2 cellular contexts compared by ENCODE assay signal in the genomic region with DNA sequence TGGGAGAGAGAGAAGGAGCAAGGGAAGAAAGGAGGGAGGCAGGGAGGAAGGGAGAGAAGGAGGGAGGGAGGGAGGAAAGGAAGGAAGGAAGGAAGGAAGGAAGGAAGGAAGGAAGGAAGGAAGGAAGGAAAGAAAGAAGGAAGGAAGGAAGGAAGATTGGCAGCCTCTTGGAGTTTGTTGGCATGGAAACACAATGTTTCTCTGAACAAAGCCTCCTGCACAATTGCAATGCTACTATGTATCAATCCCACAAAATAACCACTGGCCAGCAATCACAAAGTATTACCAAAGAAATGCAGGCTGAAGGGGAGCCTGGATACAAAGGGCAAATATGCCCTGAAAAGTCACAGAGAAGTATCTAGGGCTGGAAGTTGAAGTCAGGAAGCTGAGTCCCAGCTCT.
TF ChIP-seq lines count a peak whose summit lies in the region.

No MANE protein-coding gene starts in this region.

TF ChIP-seq in IMR-90, 13 proteins besides CTCF, POLR2A, EP300 and RAD21:
- TF ChIP-seq, protein P1, sequence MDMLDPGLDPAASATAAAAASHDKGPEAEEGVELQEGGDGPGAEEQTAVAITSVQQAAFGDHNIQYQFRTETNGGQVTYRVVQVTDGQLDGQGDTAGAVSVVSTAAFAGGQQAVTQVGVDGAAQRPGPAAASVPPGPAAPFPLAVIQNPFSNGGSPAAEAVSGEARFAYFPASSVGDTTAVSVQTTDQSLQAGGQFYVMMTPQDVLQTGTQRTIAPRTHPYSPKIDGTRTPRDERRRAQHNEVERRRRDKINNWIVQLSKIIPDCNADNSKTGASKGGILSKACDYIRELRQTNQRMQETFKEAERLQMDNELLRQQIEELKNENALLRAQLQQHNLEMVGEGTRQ (IDR thresholded peaks at IDR 0.05; ENCODE audit: low read depth, low read length): no peak
- TF ChIP-seq MAFK (IDR thresholded peaks at IDR 0.05; ENCODE audit: low read depth, low read length): no peak
- no peak for TF ChIP-seq BHLHE40 (IDR thresholded peaks at IDR 0.05; ENCODE audit: low read depth, low read length)
- TF ChIP-seq FOS (IDR thresholded peaks at IDR 0.05; ENCODE audit: low read depth, low read length): no peak
- TF ChIP-seq MAZ (IDR thresholded peaks at IDR 0.05; ENCODE audit: borderline replicate concordance, low read depth, low read length): no peak
- TF ChIP-seq MXI1 (IDR thresholded peaks at IDR 0.05; ENCODE audit: borderline replicate concordance, low read depth, low read length): no peak
- TF ChIP-seq SMC3 (IDR thresholded peaks at IDR 0.05; ENCODE audit: low read depth, low read length): no peak

TF ChIP-seq in GM12878, 131 proteins besides CTCF, POLR2A, EP300 and RAD21:
- TF ChIP-seq, protein P2, sequence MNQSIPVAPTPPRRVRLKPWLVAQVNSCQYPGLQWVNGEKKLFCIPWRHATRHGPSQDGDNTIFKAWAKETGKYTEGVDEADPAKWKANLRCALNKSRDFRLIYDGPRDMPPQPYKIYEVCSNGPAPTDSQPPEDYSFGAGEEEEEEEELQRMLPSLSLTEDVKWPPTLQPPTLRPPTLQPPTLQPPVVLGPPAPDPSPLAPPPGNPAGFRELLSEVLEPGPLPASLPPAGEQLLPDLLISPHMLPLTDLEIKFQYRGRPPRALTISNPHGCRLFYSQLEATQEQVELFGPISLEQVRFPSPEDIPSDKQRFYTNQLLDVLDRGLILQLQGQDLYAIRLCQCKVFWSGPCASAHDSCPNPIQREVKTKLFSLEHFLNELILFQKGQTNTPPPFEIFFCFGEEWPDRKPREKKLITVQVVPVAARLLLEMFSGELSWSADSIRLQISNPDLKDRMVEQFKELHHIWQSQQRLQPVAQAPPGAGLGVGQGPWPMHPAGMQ (IDR thresholded peaks at IDR 0.05; ENCODE audit: borderline replicate concordance): no peak
- TF ChIP-seq, protein P3, sequence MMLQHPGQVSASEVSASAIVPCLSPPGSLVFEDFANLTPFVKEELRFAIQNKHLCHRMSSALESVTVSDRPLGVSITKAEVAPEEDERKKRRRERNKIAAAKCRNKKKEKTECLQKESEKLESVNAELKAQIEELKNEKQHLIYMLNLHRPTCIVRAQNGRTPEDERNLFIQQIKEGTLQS (IDR thresholded peaks at IDR 0.05; ENCODE audit: borderline replicate concordance, extremely low read depth, low read depth, low read length): no peak
- TF ChIP-seq, protein P4, sequence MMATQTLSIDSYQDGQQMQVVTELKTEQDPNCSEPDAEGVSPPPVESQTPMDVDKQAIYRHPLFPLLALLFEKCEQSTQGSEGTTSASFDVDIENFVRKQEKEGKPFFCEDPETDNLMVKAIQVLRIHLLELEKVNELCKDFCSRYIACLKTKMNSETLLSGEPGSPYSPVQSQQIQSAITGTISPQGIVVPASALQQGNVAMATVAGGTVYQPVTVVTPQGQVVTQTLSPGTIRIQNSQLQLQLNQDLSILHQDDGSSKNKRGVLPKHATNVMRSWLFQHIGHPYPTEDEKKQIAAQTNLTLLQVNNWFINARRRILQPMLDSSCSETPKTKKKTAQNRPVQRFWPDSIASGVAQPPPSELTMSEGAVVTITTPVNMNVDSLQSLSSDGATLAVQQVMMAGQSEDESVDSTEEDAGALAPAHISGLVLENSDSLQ (IDR thresholded peaks at IDR 0.05): 0 out of 2 replicates have a peak, but pooled peaks have one; percentile 17
